Comparison of ENCODE assay signal across 1 cellular context in the genomic region with DNA sequence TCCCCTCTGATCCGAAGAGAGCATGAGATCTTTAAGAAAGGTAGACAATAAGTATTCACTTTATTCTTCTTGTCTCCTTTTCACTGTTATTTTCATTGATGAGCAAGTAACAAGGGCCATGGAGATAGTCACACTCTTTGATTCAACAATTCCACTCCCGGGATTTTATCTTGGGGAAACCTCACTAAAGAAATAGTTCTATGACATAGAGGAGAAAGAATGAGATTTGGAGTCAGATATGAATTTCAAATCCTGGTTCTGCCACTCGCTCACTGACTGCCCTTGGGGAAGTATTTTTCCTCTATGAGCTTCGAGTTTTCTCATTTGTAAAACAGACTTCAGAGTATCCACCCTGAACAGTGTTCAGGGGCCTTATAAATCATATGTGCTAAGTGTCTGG.
TF ChIP-seq lines count a peak whose summit lies in the region.

No MANE protein-coding gene starts in this region.

TF ChIP-seq in GM23338, 12 proteins besides CTCF, POLR2A, EP300 and RAD21 (continued from another document):
- TF ChIP-seq ZNF114 (CRISPR knock-in tag; IDR thresholded peaks at IDR 0.05): no peak
